ENCODE assay signal across 25 cellular contexts in genomic region chr2:69021727-69022126, GRCh38. TPM values are rescaled to one million over a fixed set of nuclear protein-coding genes. Genes with fewer than 3 reads are reported as not detected.
"Had no signal": no experiment of that assay in that cellular context is flagged by ENCODE, and none has a peak within 500 bp of the region (broad histone marks: within the 10 kb centered on the region; RNA-seq: fewer than 3 reads in every experiment).

No MANE protein-coding gene starts in this region.

- H3K27me3 Mint-ChIP-seq: type B pancreatic cell had no signal

- H3K4me1 Mint-ChIP-seq: immature natural killer cell, natural killer cell had no signal

- ATAC-seq: gastroesophageal sphincter; stimulated activated naive CD8-positive, alpha-beta T cell treated with anti-CD3 and anti-CD28 coated beads, Interleukin-15, Interleukin-2, amounts not matched to agents 100 U/mL and 50 U/mL, for 24 hours had no signal

- H3K36me3 Mint-ChIP-seq: immature natural killer cell, natural killer cell had no signal

- FAIRE-seq: kidney, small intestine had no signal

- H3K36me3 ChIP-seq: gastroesophageal sphincter, left ventricle myocardium inferior, ovary, right atrium auricular region, sigmoid colon, suprapubic skin, thyroid gland had no signal

- H3K27ac ChIP-seq: dorsolateral prefrontal cortex, gastroesophageal sphincter, left ventricle myocardium inferior, ovary, right atrium auricular region, sigmoid colon, suprapubic skin, thyroid gland had no signal

- H3K4me3 ChIP-seq: dorsolateral prefrontal cortex, gastroesophageal sphincter, left ventricle myocardium inferior, mucosa of descending colon, ovary, right atrium auricular region, sigmoid colon, suprapubic skin, thyroid gland had no signal

- H3K4me3 Mint-ChIP-seq: immature natural killer cell, natural killer cell, neural crest cell, type B pancreatic cell had no signal

- H3K27ac Mint-ChIP-seq: immature natural killer cell, natural killer cell, type B pancreatic cell had no signal

- DNase-seq: cortex of kidney; dorsolateral prefrontal cortex; effector CD8-positive, alpha-beta T cell; immature natural killer cell; kidney; left cardiac atrium; left ventricle myocardium inferior; mesendoderm; mucosa of descending colon; natural killer cell; ovary; sigmoid colon; small intestine; stimulated activated CD4-positive, alpha-beta T cell treated with anti-CD3 and anti-CD28 coated beads, Interleukin-2, amount 100 ng/mL, for 48 hours; stimulated activated naive CD8-positive, alpha-beta T cell treated with anti-CD3 and anti-CD28 coated beads, Interleukin-15, Interleukin-2, amounts not matched to agents 100 U/mL and 50 U/mL, for 24 hours; thyroid gland had no signal

- H3K27me3 ChIP-seq: gastroesophageal sphincter, ovary, right atrium auricular region, sigmoid colon, suprapubic skin, thyroid gland had no signal

- H3K9me3 Mint-ChIP-seq: immature natural killer cell, natural killer cell, neural crest cell had no signal

- H3K9me3 ChIP-seq: gastroesophageal sphincter, left ventricle myocardium inferior, mucosa of descending colon, ovary, right atrium auricular region, sigmoid colon, suprapubic skin, thyroid gland had no signal

RNA-seq across cellular contexts. Expression of gene ANTXR1, which starts 8.7 kb away (rescaled TPM):
- total RNA-seq: natural killer cell had no signal
- polyA plus RNA-seq: immature natural killer cell had no signal

RNA-seq across cellular contexts. Expression of gene GKN1, which starts 47.3 kb away (rescaled TPM):
- total RNA-seq: dorsolateral prefrontal cortex, esophagus mucosa, fibroblast of lung, kidney, left cardiac atrium, left ventricle myocardium inferior, lung microvascular endothelial cell, mucosa of descending colon, natural killer cell, neural crest cell, ovary, posterior vena cava, right atrium auricular region, sigmoid colon, suprapubic skin, thyroid gland had no signal
- polyA plus RNA-seq: fibroblast of lung, immature natural killer cell, ovary had no signal
